In the genomic region with DNA sequence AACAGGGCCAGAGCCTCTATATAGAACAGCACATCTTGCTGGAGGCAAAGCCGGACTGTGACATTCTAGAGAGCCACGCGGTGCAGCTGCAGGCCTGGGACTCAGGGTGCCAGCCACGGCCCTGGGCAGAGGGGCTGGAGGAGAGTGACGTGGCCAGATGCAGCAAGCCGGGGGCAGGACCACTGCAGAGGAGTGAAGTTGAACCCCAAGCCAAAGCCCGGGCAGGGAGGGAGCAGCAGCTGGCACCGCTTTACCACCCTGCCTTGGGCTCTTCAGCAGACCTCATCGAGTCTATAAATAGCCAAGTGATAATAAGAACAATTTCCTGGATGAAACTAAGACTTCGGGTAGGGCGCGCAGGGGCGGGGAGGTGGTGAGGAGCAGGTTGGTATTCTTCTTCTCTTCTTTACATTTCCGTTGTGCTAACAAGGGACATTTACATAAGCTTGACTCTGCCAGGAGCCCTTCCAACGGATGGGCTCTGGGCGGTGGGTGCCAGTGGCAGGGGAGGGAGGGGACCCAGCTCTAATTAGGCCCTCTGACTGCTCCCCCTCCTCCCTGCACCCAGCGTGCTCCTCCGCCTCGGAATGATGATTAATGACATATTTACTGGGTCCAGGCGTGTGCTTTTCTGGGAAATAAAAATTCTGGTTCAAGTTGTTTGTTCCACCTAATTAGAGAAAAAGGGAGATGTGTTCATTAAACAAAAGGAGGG, we compare ENCODE assay signal across 8 cellular contexts.
A peak's percentile ranks its signal among the peaks of the same experiment; 100 is the strongest.
DNase-seq lines count a peak whose midpoint lies in the region; ATAC-seq, FAIRE-seq and TF ChIP-seq lines count a peak whose summit lies in the region.

No MANE protein-coding gene starts in this region.

- H3K4me3 ChIP-seq in GM23248 (no peak overlapping the region), kidney (ENCODE audit: low read length in 2 of 2) (no peak overlapping the region), brain microvascular endothelial cell (ENCODE audit: low read depth, low read length) (no peak overlapping the region)

- no peaks in the 10 kb centered on the region for H3F3A ChIP-seq in GM23248 (ENCODE audit: insufficient read depth)

- DNase-seq in GM23248 (peak; percentile 40), NCI-H1092 (lab: John Stamatoyannopoulos, UW) (peak; percentile 61), NCI-H2171 treated with DMSO at 0.1 percent for 48 hours (lab: John Stamatoyannopoulos, UW) (no peak), kidney (no peak), brain microvascular endothelial cell (no peak)

- no peaks in the 10 kb centered on the region for H3K79me2 ChIP-seq in GM23248 (ENCODE audit: insufficient read depth)

- no peaks in the 10 kb centered on the region for H3K9me2 ChIP-seq in GM23248 (ENCODE audit: insufficient read depth)

- H4K20me1 ChIP-seq in GM23248 (ENCODE audit: insufficient read depth) = no peaks in the 10 kb centered on the region

- H3K4me1 ChIP-seq in GM23248 (ENCODE audit: insufficient read depth) (no peaks in the 10 kb centered on the region; the same call in 1 of the 2 replicates), kidney (ENCODE audit: control insufficient read depth in 1 of 2, insufficient read depth in 1 of 2, low read depth in 1 of 2, low read length in 2 of 2) (peaks cover 4 to 7% of the 10 kb centered on the region in 2 donors)

- peaks cover 25% of the 10 kb centered on the region for H3K4me1 Mint-ChIP-seq in activated naive CD4-positive, alpha-beta T cell treated with anti-CD3 and anti-CD28 coated beads, Interleukin-2, amount 50 U/mL, for 24 hours
- H3K4me1 Mint-ChIP-seq in stimulated activated memory B cell treated with anti-CD40 and anti-IgM and Interleukin-4, amounts not matched to agents 10 μg/mL and 1 μg/mL and 100 μg/mL, for 72 hours = peaks cover 47% of the 10 kb centered on the region

- no peak for FAIRE-seq in kidney (lab: Jason Lieb, UNC)

- H3K27me3 ChIP-seq in GM23248 (replicated peaks; ENCODE audit: insufficient read depth) = no peaks in the 10 kb centered on the region
- H3K27me3 ChIP-seq in brain microvascular endothelial cell (replicated peaks) = no peaks in the 10 kb centered on the region

- WGBS in GM23248 (ENCODE audit: low coverage in 1 of 2, low lambda C conversion rate in 2 of 2, missing lambda C conversion rate in 2 of 2), 2 experiments = 13 to 14% methylated on average over 19 to 20 of the region's 20 CpGs

- H3K36me3 ChIP-seq in GM23248 (ENCODE audit: low read depth) (no peaks in the 10 kb centered on the region), kidney (ENCODE audit: control insufficient read depth in 1 of 2, insufficient read depth in 2 of 2, low read length in 2 of 2) (no peaks in the 10 kb centered on the region), brain microvascular endothelial cell (replicated peaks) (no peaks in the 10 kb centered on the region)

- H3K27ac ChIP-seq in GM23248 = no peak overlapping the region
- no peak overlapping the region for H3K27ac ChIP-seq in kidney (ENCODE audit: low read depth in 2 of 2, low read length in 2 of 2)
- H3K27ac ChIP-seq in brain microvascular endothelial cell = no peak overlapping the region

- intact Hi-C loops in kidney (cut with DNase I) = no loop called here

- peaks cover 2% of the 10 kb centered on the region for H3K36me3 Mint-ChIP-seq in activated naive CD4-positive, alpha-beta T cell treated with anti-CD3 and anti-CD28 coated beads, Interleukin-2, amount 50 U/mL, for 24 hours
- H3K36me3 Mint-ChIP-seq in stimulated activated memory B cell treated with anti-CD40 and anti-IgM and Interleukin-4, amounts not matched to agents 10 μg/mL and 1 μg/mL and 100 μg/mL, for 72 hours = no peaks in the 10 kb centered on the region

- H2AFZ ChIP-seq in GM23248 = no peak overlapping the region

- peak; percentile 65 for ATAC-seq in GM18868 (IDR thresholded peaks at IDR 0.05; ENCODE audit: unreplicated experiment)
- ATAC-seq in stimulated activated memory B cell treated with anti-CD40 and anti-IgM and Interleukin-4, amounts not matched to agents 10 μg/mL and 1 μg/mL and 100 μg/mL, for 72 hours = peak; percentile 80

- H3K4me2 ChIP-seq in GM23248 (ENCODE audit: unreplicated experiment) = no peak overlapping the region

- H3K4me3 Mint-ChIP-seq in activated naive CD4-positive, alpha-beta T cell treated with anti-CD3 and anti-CD28 coated beads, Interleukin-2, amount 50 U/mL, for 24 hours = peak overlapping the region; percentile 43
- H3K4me3 Mint-ChIP-seq in stimulated activated memory B cell treated with anti-CD40 and anti-IgM and Interleukin-4, amounts not matched to agents 10 μg/mL and 1 μg/mL and 100 μg/mL, for 72 hours = peak overlapping the region; percentile 60

- in situ Hi-C loops in GM23248 (cut with MboI) (no loop called here), brain microvascular endothelial cell (cut with HindIII; ENCODE audit: low pct_ligation_motif_present, low sequenced_read_pairs) (no loop called here)

- TF ChIP-seq CTCF in kidney (IDR thresholded peaks at IDR 0.05; ENCODE audit: borderline replicate concordance, extremely low read depth, insufficient read depth) (no peak), brain microvascular endothelial cell (IDR thresholded peaks at IDR 0.05; ENCODE audit: low read depth, low read length, missing control alignments) (no peak)

- H3K9ac ChIP-seq in GM23248 (no peak overlapping the region), kidney (ENCODE audit: low read length in 2 of 2) (no peak overlapping the region)

- H3K9me3 Mint-ChIP-seq in activated naive CD4-positive, alpha-beta T cell treated with anti-CD3 and anti-CD28 coated beads, Interleukin-2, amount 50 U/mL, for 24 hours = no peaks in the 10 kb centered on the region
- peaks cover 2% of the 10 kb centered on the region for H3K9me3 Mint-ChIP-seq in stimulated activated memory B cell treated with anti-CD40 and anti-IgM and Interleukin-4, amounts not matched to agents 10 μg/mL and 1 μg/mL and 100 μg/mL, for 72 hours

- no peaks in the 10 kb centered on the region for H3K9me3 ChIP-seq in GM23248 (ENCODE audit: low read depth)
- H3K9me3 ChIP-seq in kidney (ENCODE audit: control insufficient read depth in 1 of 2, low read length in 2 of 2) = no peaks in the 10 kb centered on the region

- H3K27ac Mint-ChIP-seq in activated naive CD4-positive, alpha-beta T cell treated with anti-CD3 and anti-CD28 coated beads, Interleukin-2, amount 50 U/mL, for 24 hours = no peak overlapping the region
- peak overlapping the region; percentile 67 for H3K27ac Mint-ChIP-seq in stimulated activated memory B cell treated with anti-CD40 and anti-IgM and Interleukin-4, amounts not matched to agents 10 μg/mL and 1 μg/mL and 100 μg/mL, for 72 hours

- H3K27me3 Mint-ChIP-seq in activated naive CD4-positive, alpha-beta T cell treated with anti-CD3 and anti-CD28 coated beads, Interleukin-2, amount 50 U/mL, for 24 hours = no peaks in the 10 kb centered on the region
- H3K27me3 Mint-ChIP-seq in stimulated activated memory B cell treated with anti-CD40 and anti-IgM and Interleukin-4, amounts not matched to agents 10 μg/mL and 1 μg/mL and 100 μg/mL, for 72 hours = no peaks in the 10 kb centered on the region

Comparison
In these comparisons a context has a peak if more than half of its experiments do, and no peak if none do; other contexts are left out.
1. DNase-seq: peak in GM23248 (single experiment) and NCI-H1092 (single experiment); none in NCI-H2171 treated with DMSO at 0.1 percent for 48 hours (single experiment), kidney (single experiment) and brain microvascular endothelial cell (single experiment).